ENCODE assay signal across 16 cellular contexts in genomic region chr11:19816040-19816439, GRCh38.
DNase-seq lines count a peak whose midpoint lies in the region; ATAC-seq and TF ChIP-seq lines count a peak whose summit lies in the region.
"Had no signal": no experiment of that assay in that cellular context is flagged by ENCODE, and none has a peak within 500 bp of the region (broad histone marks: within the 10 kb centered on the region; RNA-seq: fewer than 3 reads in every experiment).

No MANE protein-coding gene starts in this region.

- in situ Hi-C loops in mammary epithelial cell (cut with MboI; ENCODE audit: low sequenced_read_pairs in 2 of 2): no loop called here

- no peak for ATAC-seq in GM18520 (IDR thresholded peaks at IDR 0.05; ENCODE audit: unreplicated experiment)
- ATAC-seq in HG03565 (IDR thresholded peaks at IDR 0.05; ENCODE audit: unreplicated experiment): no peak
- ATAC-seq: esophagus mucosa; natural killer cell treated with Interleukin-12 subunit alpha and Interleukin-12 subunit beta and Interleukin-15 and Interleukin-18, amount 100 ng/mL, for 72 hours; Right ventricle myocardium inferior had no signal

- BruUV-seq in mammary epithelial cell (replicated peaks; lab: Mats Ljungman, UMichigan): no TSS peak

- H4K20me1 ChIP-seq in mammary epithelial cell (ENCODE audit: insufficient read depth, low read length): no peaks in the 10 kb centered on the region

- peak overlapping the region; percentile 2 for H2AFZ ChIP-seq in mammary epithelial cell (ENCODE audit: low read depth, low read length)

- H3K79me2 ChIP-seq in mammary epithelial cell (ENCODE audit: insufficient read depth, low read length): no peaks in the 10 kb centered on the region

- CTCF ChIA-PET in mammary epithelial cell (lab: Charles Lee; ENCODE audit: low non-redundant PET): interaction anchor here (0.5 kb wide), 1 partner anchor 87 kb away, joined by 3 read pairs; no protein-coding TSS in a partner anchor

- TF ChIP-seq CTCF in mammary epithelial cell (conservative IDR thresholded peaks at IDR 0.05 in 1 of 2, IDR thresholded peaks at IDR 0.05 in 1 of 2; ENCODE audit: extremely low read depth in 1 of 2, insufficient read depth in 1 of 2, low read depth in 1 of 2, low read length in 2 of 2) (no peak), suprapubic skin (IDR thresholded peaks at IDR 0.05) (no peak)

- H3K36me3 ChIP-seq in H7 (replicated peaks; ENCODE audit: control insufficient read depth, insufficient read depth, low read length) (no peaks in the 10 kb centered on the region), mammary epithelial cell (ENCODE audit: insufficient read depth, low read length) (no peaks in the 10 kb centered on the region), suprapubic skin (no peaks in the 10 kb centered on the region)
- H3K36me3 ChIP-seq: cardiac muscle cell had no signal

- WGBS in mammary epithelial cell (ENCODE audit: low coverage, missing lambda C conversion rate): 19% methylated on average over 10 of the region's 10 CpGs
- WGBS in suprapubic skin: 56% methylated on average over 10 of the region's 10 CpGs

- no peak overlapping the region for H3K27ac ChIP-seq in mammary epithelial cell (ENCODE audit: insufficient read depth, low read depth, low read length)
- H3K27ac ChIP-seq in suprapubic skin: no peak overlapping the region
- H3K27ac ChIP-seq: cardiac muscle cell had no signal

- no peak for TF ChIP-seq EP300 in suprapubic skin (IDR thresholded peaks at IDR 0.05)

- H3K9me3 ChIP-seq in mammary epithelial cell (replicated peaks; ENCODE audit: insufficient read depth, low read length) (no peaks in the 10 kb centered on the region), suprapubic skin (no peaks in the 10 kb centered on the region)

- intact Hi-C loops in mammary epithelial cell (cut with micrococcal nuclease): no loop called here

- no peak overlapping the region for H3K4me2 ChIP-seq in mammary epithelial cell (ENCODE audit: insufficient read depth, low read depth, low read length)

- dilution Hi-C loops in mammary epithelial cell (cut with HindIII; ENCODE audit: low sequenced_read_pairs): no loop called here

- no peak for TF ChIP-seq POLR2A in suprapubic skin (IDR thresholded peaks at IDR 0.05)

- H3K4me1 ChIP-seq in mammary epithelial cell (ENCODE audit: insufficient read depth, low read length) (peaks cover 5% of the 10 kb centered on the region), suprapubic skin (peaks cover 10% of the 10 kb centered on the region)

- H3K9ac ChIP-seq in mammary epithelial cell (ENCODE audit: insufficient read depth, low read length): no peak overlapping the region

- H3K27me3 ChIP-seq in H7 (ENCODE audit: control insufficient read depth, insufficient read depth, low read length): no peaks in the 10 kb centered on the region
- no peaks in the 10 kb centered on the region for H3K27me3 ChIP-seq in mammary epithelial cell (ENCODE audit: insufficient read depth, low read length)
- no peaks in the 10 kb centered on the region for H3K27me3 ChIP-seq in suprapubic skin
- H3K27me3 ChIP-seq: cardiac muscle cell had no signal

- H3K4me3 ChIP-seq in H7 (ENCODE audit: insufficient read depth, low read depth, low read length) (no peak overlapping the region), mammary epithelial cell (replicated peaks in 1 of 3; ENCODE audit: insufficient read depth in 1 of 3, low read depth in 2 of 3, low read length in 3 of 3) (no peak overlapping the region), suprapubic skin (no peak overlapping the region)
- H3K4me3 ChIP-seq: cardiac muscle cell had no signal

- DNase-seq in H7: peak; percentile 2
- DNase-seq in mammary epithelial cell: no peak
- peak; percentile 56 for DNase-seq in medulla oblongata (ENCODE audit: extremely low spot score)
- peak; percentile 6 for DNase-seq in stromal cell of bone marrow (ENCODE audit: low read depth)
- DNase-seq in suprapubic skin (ENCODE audit: low spot score in 2 of 2): no peak
- no peak for DNase-seq in DMS 273 treated with DMSO at 0.1 percent for 48 hours (lab: John Stamatoyannopoulos, UW)
- DNase-seq: activated CD4-positive, alpha-beta T cell treated with anti-CD3 and anti-CD28 coated beads for 48 hours; activated effector memory CD4-positive, alpha-beta T cell treated with Interleukin-2 at 50 U/mL for 16 hours; glutamatergic neuron; GOT3 had no signal

Comparison
In these comparisons a context has a peak if more than half of its experiments do, and no peak if none do; other contexts are left out.
1. DNase-seq: peak in H7 (single experiment), medulla oblongata (single experiment) and stromal cell of bone marrow (single experiment); none in mammary epithelial cell (single experiment), suprapubic skin (0 of 2) and DMS 273 treated with DMSO at 0.1 percent for 48 hours (single experiment).